ENCODE assay signal across 10 cellular contexts in genomic region chr10:21368022-21368582, GRCh38.
DNase-seq lines count a peak whose midpoint lies in the region; ATAC-seq lines count a peak whose summit lies in the region.
"Had no signal": no experiment of that assay in that cellular context is flagged by ENCODE, and none has a peak within 500 bp of the region (broad histone marks: within the 10 kb centered on the region; RNA-seq: fewer than 3 reads in every experiment).

No MANE protein-coding gene starts in this region.

- H3K27ac ChIP-seq in trophoblast cell (ENCODE audit: low read depth, low read length): peak overlapping the region; percentile 74

- H3K79me2 ChIP-seq in trophoblast cell (ENCODE audit: control insufficient read depth, insufficient read depth, low read length, poor library complexity): peaks cover 5% of the 10 kb centered on the region

- peak overlapping the region; percentile 92 for H3K14ac ChIP-seq in trophoblast cell (ENCODE audit: low read length)

- ATAC-seq in GM19035 (IDR thresholded peaks at IDR 0.05; ENCODE audit: unreplicated experiment) (peak; percentile 59), HG02852 (IDR thresholded peaks at IDR 0.05; ENCODE audit: unreplicated experiment) (peak; percentile 61)
- ATAC-seq: natural killer cell; stimulated activated naive CD8-positive, alpha-beta T cell treated with anti-CD3 and anti-CD28 coated beads, Interleukin-15, amount 100 ng/mL, for 72 hours had no signal

- H3K9me3 ChIP-seq in trophoblast cell (ENCODE audit: insufficient read depth, low read depth, low read length): no peaks in the 10 kb centered on the region

- peaks cover 39% of the 10 kb centered on the region for H3K79me1 ChIP-seq in trophoblast cell (ENCODE audit: low read length)

- peak overlapping the region; percentile 99 for H4K91ac ChIP-seq in trophoblast cell (ENCODE audit: low read depth, low read length)

- no peak overlapping the region for H3K23ac ChIP-seq in trophoblast cell (ENCODE audit: low read length)

- peak overlapping the region; percentile 95 for H2BK5ac ChIP-seq in trophoblast cell (ENCODE audit: low read depth, low read length, poor library complexity)

- peak; percentile 91 for DNase-seq in NOMO-1 treated with dmso at 0.1 percent for 144 hours (lab: John Stamatoyannopoulos, UW; ENCODE audit: unreplicated experiment)
- DNase-seq in trophoblast cell: peak in 1 of 2 donors; percentile 62
- no peak for DNase-seq in NCI-H748 (lab: John Stamatoyannopoulos, UW; ENCODE audit: unreplicated experiment)
- no peak for DNase-seq in NCI-H1105 treated with DMSO at 0.1 percent for 48 hours (lab: John Stamatoyannopoulos, UW)
- DNase-seq in C1 segment of cervical spinal cord (lab: John Stamatoyannopoulos, UW): no peak
- DNase-seq: activated naive CD8-positive, alpha-beta T cell treated with anti-CD3 and anti-CD28 coated beads for 36 hours; natural killer cell; stimulated activated naive CD8-positive, alpha-beta T cell treated with anti-CD3 and anti-CD28 coated beads, Interleukin-15, amount 100 ng/mL, for 72 hours had no signal

- H3K4ac ChIP-seq in trophoblast cell (ENCODE audit: low read depth, low read length): peak overlapping the region; percentile 84

- H3K18ac ChIP-seq in trophoblast cell (ENCODE audit: low read length): peak overlapping the region; percentile 94

- no peak overlapping the region for H3K4me3 ChIP-seq in trophoblast cell (ENCODE audit: low read depth, low read length)

- peak overlapping the region; percentile 95 for H2BK120ac ChIP-seq in trophoblast cell (ENCODE audit: insufficient read depth, low read length, poor library complexity)

- H3K9ac ChIP-seq in trophoblast cell (ENCODE audit: low read length): no peak overlapping the region

- no peak overlapping the region for H3K4me2 ChIP-seq in trophoblast cell (ENCODE audit: low read length)

- no CpG with 5 or more reads among the region's 8 CpGs for WGBS in trophoblast cell (ENCODE audit: extremely low coverage, insufficient coverage, insufficient read length)

- peak overlapping the region; percentile 61 for H4K8ac ChIP-seq in trophoblast cell (ENCODE audit: low read depth, low read length)

- no peak overlapping the region for H4K12ac ChIP-seq in trophoblast cell (ENCODE audit: low read depth, low read length)

- H2BK12ac ChIP-seq in trophoblast cell (ENCODE audit: low read length): peak overlapping the region; percentile 100

- peaks cover 13 to 24% of the 10 kb centered on the region in 2 experiments for H3K4me1 ChIP-seq in trophoblast cell (ENCODE audit: control insufficient read depth in 1 of 2, insufficient read depth in 2 of 2, low read length in 2 of 2)

- no peaks in the 10 kb centered on the region for H3K36me3 ChIP-seq in trophoblast cell (ENCODE audit: control insufficient read depth in 1 of 2, insufficient read depth in 2 of 2, low read length in 2 of 2)

- H2AFZ ChIP-seq in trophoblast cell (ENCODE audit: insufficient read depth, low read length, poor library complexity): no peak overlapping the region

- H2AK5ac ChIP-seq in trophoblast cell (ENCODE audit: low read length): peak overlapping the region; percentile 99

- no peaks in the 10 kb centered on the region for H3K27me3 ChIP-seq in trophoblast cell (ENCODE audit: insufficient read depth, low read length)
